In the genomic region with DNA sequence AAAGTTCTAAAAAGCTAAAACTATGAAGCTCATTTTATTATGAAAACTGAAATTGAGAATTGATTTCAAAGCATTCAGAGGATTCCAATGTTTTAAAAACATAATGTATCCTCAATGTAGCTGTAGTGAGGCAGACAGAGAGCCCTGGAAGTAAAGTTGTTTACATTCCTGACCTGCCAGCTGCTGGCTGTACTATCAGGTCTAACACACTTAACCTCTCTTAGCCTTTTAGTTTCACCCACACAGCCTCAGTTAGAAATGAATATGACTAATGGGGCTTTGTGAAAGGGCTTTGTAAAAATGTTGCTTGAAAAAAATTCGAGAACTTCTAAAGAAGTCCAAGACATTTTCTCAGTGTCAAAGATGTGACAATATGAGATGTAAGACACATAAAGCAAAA, we compare ENCODE assay signal across 12 cellular contexts.
DNase-seq lines count a peak whose midpoint lies in the region; ATAC-seq and TF ChIP-seq lines count a peak whose summit lies in the region.
"Had no signal": no experiment of that assay in that cellular context is flagged by ENCODE, and none has a peak within 500 bp of the region (broad histone marks: within the 10 kb centered on the region; RNA-seq: fewer than 3 reads in every experiment).

No MANE protein-coding gene starts in this region.

- no peaks in the 10 kb centered on the region for H3K9me3 ChIP-seq in SJCRH30 (replicated peaks)
- H3K9me3 ChIP-seq in sigmoid colon: no peaks in the 10 kb centered on the region
- no peaks in the 10 kb centered on the region for H3K9me3 ChIP-seq in tibial artery

- TF ChIP-seq CTCF in sigmoid colon (IDR thresholded peaks at IDR 0.05) (no peak), tibial artery (IDR thresholded peaks at IDR 0.05) (no peak)

- TF ChIP-seq POLR2A in sigmoid colon (IDR thresholded peaks at IDR 0.05): no peak

- 24 to 49% methylated on average over 1 of the region's 1 CpG for WGBS in sigmoid colon, 2 donors

- H3K4me3 ChIP-seq in SJCRH30 (no peak overlapping the region), sigmoid colon (no peak overlapping the region), tibial artery (no peak overlapping the region)

- H3K27ac ChIP-seq in SJCRH30: peak overlapping the region; percentile 7; the same call in 1 of the 2 replicates
- peak overlapping the region in 1 of 4 donors; percentile 28 for H3K27ac ChIP-seq in sigmoid colon
- no peak overlapping the region for H3K27ac ChIP-seq in tibial artery

- no peaks in the 10 kb centered on the region for H3K27me3 ChIP-seq in SJCRH30
- no peaks in the 10 kb centered on the region for H3K27me3 ChIP-seq in sigmoid colon
- H3K27me3 ChIP-seq in tibial artery: no peaks in the 10 kb centered on the region

- H3K4me1 ChIP-seq in SJCRH30 (peaks cover 35% of the 10 kb centered on the region), sigmoid colon (peaks cover 0 to 28% (median 16%) of the 10 kb centered on the region in 4 donors), tibial artery (peaks cover 0 to 9% (median 0%) of the 10 kb centered on the region in 4 donors)

- H3K36me3 ChIP-seq in SJCRH30 (no peaks in the 10 kb centered on the region), sigmoid colon (no peaks in the 10 kb centered on the region), tibial artery (no peaks in the 10 kb centered on the region)

- ATAC-seq in GM21825 (IDR thresholded peaks at IDR 0.05; ENCODE audit: unreplicated experiment): peak; percentile 51
- peak; percentile 30 for ATAC-seq in left colon

- DNase-seq in AG20443 (ENCODE audit: low spot score) (peak; percentile 20), SJCRH30 (peak; percentile 41 to 66), left colon (no peak), sigmoid colon (no peak), tibial artery (no peak), NCI-H1930 (lab: John Stamatoyannopoulos, UW) (no peak), NCI-H446 (lab: John Stamatoyannopoulos, UW) (no peak)
- DNase-seq: activated gamma-delta T cell treated with Interleukin-2 at 50 U/mL for 16 hours; CD4-positive, CD25-positive, alpha-beta regulatory T cell; effector CD4-positive, alpha-beta T cell; immature natural killer cell had no signal

- TF ChIP-seq EP300 in sigmoid colon (IDR thresholded peaks at IDR 0.05): no peak

- intact Hi-C loops in left colon (cut with DNase I, micrococcal nuclease): no loop called here
- intact Hi-C loops in sigmoid colon (cut with DNase I): no loop called here
- intact Hi-C loops in tibial artery (cut with DNase I; ENCODE audit: low total_unique reads): no loop called here

Comparison
In these comparisons a context has a peak if more than half of its experiments do, and no peak if none do; other contexts are left out.
1. DNase-seq: peak in AG20443 (single experiment) and SJCRH30 (2 of 2); none in left colon (0 of 2), sigmoid colon (single experiment), tibial artery (0 of 2), NCI-H1930 (0 of 2) and NCI-H446 (0 of 2).